Comparison of ENCODE assay signal across 17 cellular contexts in genomic region chr13:48727252-48728011, GRCh38.
DNase-seq lines count a peak whose midpoint lies in the region; ATAC-seq and TF ChIP-seq lines count a peak whose summit lies in the region.
"Had no signal": no experiment of that assay in that cellular context is flagged by ENCODE, and none has a peak within 500 bp of the region (broad histone marks: within the 10 kb centered on the region; RNA-seq: fewer than 3 reads in every experiment).

No MANE protein-coding gene starts in this region.

- H3K4me3 ChIP-seq in coronary artery (no peak overlapping the region), neural progenitor cell (no peak overlapping the region), mucosa of descending colon (no peak overlapping the region)

- DNase-seq in H4 (ENCODE audit: low spot score) (peak; percentile 68), NCI-H1048 (lab: John Stamatoyannopoulos, UW) (peak; percentile 43), coronary artery (ENCODE audit: low spot score) (no peak), neural progenitor cell (ENCODE audit: low spot score) (no peak), mucosa of descending colon (no peak), amniotic stem cell (lab: John Stamatoyannopoulos, UW) (no peak)
- DNase-seq: activated CD4-positive, CD25-positive, alpha-beta regulatory T cell treated with anti-CD3 and anti-CD28 coated beads, Interleukin-2, amount 50 U/mL, for 72 hours; BE2C; NCI-H1417 treated with DMSO at 0.1 percent for 48 hours; stimulated activated CD4-positive, alpha-beta T cell treated with anti-CD3 and anti-CD28 coated beads, Interleukin-1b, Interleukin-23, amount 100 ng/mL, for 48 hours had no signal

- H3K9me3 Mint-ChIP-seq in neural progenitor cell = peaks cover 4% of the 10 kb centered on the region

- TF ChIP-seq CTCF in coronary artery (IDR thresholded peaks at IDR 0.05) (no peak), neural progenitor cell (IDR thresholded peaks at IDR 0.05) (no peak), mucosa of descending colon (IDR thresholded peaks at IDR 0.05) (no peak)

- intact Hi-C loops in mucosa of descending colon (cut with DNase I, micrococcal nuclease) = no loop called here

- peaks cover 5% of the 10 kb centered on the region for H3K27me3 ChIP-seq in neural progenitor cell
- H3K27me3 ChIP-seq: BE2C had no signal

- peaks cover 13% of the 10 kb centered on the region for H3K4me1 Mint-ChIP-seq in neural progenitor cell

- H3F3A ChIP-seq in neural progenitor cell (ENCODE audit: low read depth) = no peaks in the 10 kb centered on the region

- H3K27ac ChIP-seq in coronary artery = peak overlapping the region; percentile 59 to 70
- no peak overlapping the region for H3K27ac ChIP-seq in neural progenitor cell
- H3K27ac ChIP-seq: parathyroid adenoma had no signal

- H2AFZ ChIP-seq in neural progenitor cell (replicated peaks) = no peak overlapping the region
- H2AFZ ChIP-seq: parathyroid adenoma had no signal

- no peaks in the 10 kb centered on the region for H4K20me1 ChIP-seq in neural progenitor cell (ENCODE audit: low read depth)

- H3K9me3 ChIP-seq in neural progenitor cell (ENCODE audit: low read depth) = no peaks in the 10 kb centered on the region
- H3K9me3 ChIP-seq in mucosa of descending colon = no peaks in the 10 kb centered on the region

- H3K4me3 Mint-ChIP-seq in neural progenitor cell = no peak overlapping the region
- H3K4me3 Mint-ChIP-seq: brain, memory B cell had no signal

- H3K4me1 ChIP-seq in neural progenitor cell (no peaks in the 10 kb centered on the region), mucosa of descending colon (ENCODE audit: low read depth) (no peaks in the 10 kb centered on the region)
- H3K4me1 ChIP-seq: parathyroid adenoma had no signal

- no peaks in the 10 kb centered on the region for H3K36me3 Mint-ChIP-seq in neural progenitor cell
- H3K36me3 Mint-ChIP-seq: brain had no signal

- peak overlapping the region; percentile 5 for H3K27ac Mint-ChIP-seq in neural progenitor cell
- H3K27ac Mint-ChIP-seq: memory B cell had no signal

- peaks cover 6% of the 10 kb centered on the region for H3K27me3 Mint-ChIP-seq in neural progenitor cell (ENCODE audit: insufficient read depth, low read depth)

- ATAC-seq in HG03135 (IDR thresholded peaks at IDR 0.05; ENCODE audit: unreplicated experiment) (no peak), mucosa of descending colon (no peak), GM18870 (IDR thresholded peaks at IDR 0.05; ENCODE audit: unreplicated experiment) (no peak)
- ATAC-seq: HCT116, HepG2 had no signal

- no peaks in the 10 kb centered on the region for H3K79me2 ChIP-seq in neural progenitor cell (ENCODE audit: low read depth)
- H3K79me2 ChIP-seq: parathyroid adenoma had no signal

- H3K9ac ChIP-seq in neural progenitor cell = no peak overlapping the region
- H3K9ac ChIP-seq: parathyroid adenoma had no signal

- H3K36me3 ChIP-seq in neural progenitor cell = no peaks in the 10 kb centered on the region
- no peaks in the 10 kb centered on the region for H3K36me3 ChIP-seq in mucosa of descending colon (ENCODE audit: low read depth)
- H3K36me3 ChIP-seq: BE2C had no signal

- no peak overlapping the region for H3K4me2 ChIP-seq in neural progenitor cell

Comparison
In these comparisons a context has a peak if more than half of its experiments do, and no peak if none do; other contexts are left out.
1. DNase-seq: peak in H4 (single experiment) and NCI-H1048 (single experiment); none in coronary artery (single experiment), neural progenitor cell (single experiment), mucosa of descending colon (0 of 3) and amniotic stem cell (single experiment).